13 cellular contexts compared by ENCODE assay signal in the genomic region with DNA sequence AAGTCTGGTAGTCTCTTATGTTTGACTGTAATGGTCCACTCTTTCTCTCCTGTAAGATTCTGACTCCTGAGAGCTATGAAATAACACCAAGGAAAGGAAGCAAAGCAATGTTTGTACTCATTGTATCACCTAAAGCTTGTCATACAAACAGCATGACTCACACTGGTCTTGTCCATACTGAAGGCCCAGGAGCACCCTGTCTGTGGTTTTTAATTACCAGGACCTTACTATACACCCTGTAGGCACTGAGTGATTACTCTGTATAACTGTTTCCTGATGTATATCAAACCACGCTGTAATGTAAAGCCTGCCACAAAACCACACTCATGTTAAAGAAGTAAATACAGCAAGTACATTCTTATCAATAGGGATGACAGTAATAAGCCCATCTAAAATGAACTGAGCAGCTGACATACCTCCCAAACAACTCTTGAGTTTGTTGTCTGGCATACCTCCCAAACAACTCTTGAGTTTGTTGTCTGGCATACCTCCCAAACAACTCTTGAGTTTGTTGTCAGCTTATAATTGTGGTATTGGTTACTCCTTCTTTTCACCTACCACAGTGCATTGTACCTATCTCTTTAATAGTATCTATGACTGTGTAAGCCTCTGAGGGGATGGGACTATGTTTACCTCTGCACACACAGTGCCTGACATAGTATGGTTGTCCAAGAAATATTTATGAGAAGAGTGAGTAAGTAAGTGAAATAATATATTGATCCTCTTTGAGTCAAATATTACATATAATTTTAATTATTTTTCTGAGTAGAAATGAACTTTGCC. TPM values are rescaled to one million over a fixed set of nuclear protein-coding genes. Genes with fewer than 3 reads are reported as not detected.
DNase-seq lines count a peak whose midpoint lies in the region; ATAC-seq and TF ChIP-seq lines count a peak whose summit lies in the region.
"Had no signal": no experiment of that assay in that cellular context is flagged by ENCODE, and none has a peak within 500 bp of the region (broad histone marks: within the 10 kb centered on the region; RNA-seq: fewer than 3 reads in every experiment).

No MANE protein-coding gene starts in this region.

- H3K4me3 ChIP-seq in SJCRH30 (no peak overlapping the region), fibroblast of mammary gland (ENCODE audit: control insufficient read depth, low read depth, low read length) (no peak overlapping the region), upper lobe of right lung (no peak overlapping the region)
- H3K4me3 ChIP-seq: neural progenitor cell had no signal

- H3K36me3 Mint-ChIP-seq in activated naive CD8-positive, alpha-beta T cell treated with anti-CD3 and anti-CD28 coated beads, Interleukin-2, amount 10 ng/mL, durations not matched to agents 7 days and 5 days: no peaks in the 10 kb centered on the region
- H3K36me3 Mint-ChIP-seq in activated naive CD8-positive, alpha-beta T cell treated with anti-CD3 and anti-CD28 coated beads, Interleukin-2, amount 50 U/mL, for 24 hours (ENCODE audit: low read depth): no peaks in the 10 kb centered on the region
- H3K36me3 Mint-ChIP-seq: neural progenitor cell had no signal

- no peaks in the 10 kb centered on the region for H3K27me3 ChIP-seq in SJCRH30
- H3K27me3 ChIP-seq in upper lobe of right lung: no peaks in the 10 kb centered on the region
- H3K27me3 ChIP-seq: neural progenitor cell had no signal

- peaks cover 9% of the 10 kb centered on the region for H3K4me1 Mint-ChIP-seq in activated naive CD8-positive, alpha-beta T cell treated with anti-CD3 and anti-CD28 coated beads, Interleukin-2, amount 10 ng/mL, durations not matched to agents 7 days and 5 days
- H3K4me1 Mint-ChIP-seq in activated naive CD8-positive, alpha-beta T cell treated with anti-CD3 and anti-CD28 coated beads, Interleukin-2, amount 50 U/mL, for 24 hours: no peaks in the 10 kb centered on the region
- H3K4me1 Mint-ChIP-seq: neural progenitor cell had no signal

- TF ChIP-seq CTCF in fibroblast of mammary gland (conservative IDR thresholded peaks at IDR 0.05; ENCODE audit: control insufficient read depth, insufficient read depth, low read depth, low read length) (no peak), upper lobe of right lung (IDR thresholded peaks at IDR 0.05) (no peak)

- H3K4me3 Mint-ChIP-seq in activated naive CD8-positive, alpha-beta T cell treated with anti-CD3 and anti-CD28 coated beads, Interleukin-2, amount 10 ng/mL, durations not matched to agents 7 days and 5 days: no peak overlapping the region
- no peak overlapping the region for H3K4me3 Mint-ChIP-seq in activated naive CD8-positive, alpha-beta T cell treated with anti-CD3 and anti-CD28 coated beads, Interleukin-2, amount 50 U/mL, for 24 hours
- H3K4me3 Mint-ChIP-seq: neural progenitor cell had no signal

- peak; percentile 61 for ATAC-seq in activated naive CD8-positive, alpha-beta T cell treated with anti-CD3 and anti-CD28 coated beads, Interleukin-2, amount 10 ng/mL, durations not matched to agents 7 days and 5 days (ENCODE audit: low read depth)
- ATAC-seq in activated naive CD8-positive, alpha-beta T cell treated with anti-CD3 and anti-CD28 coated beads, Interleukin-2, amount 50 U/mL, for 24 hours: no peak
- ATAC-seq in upper lobe of right lung (peak; percentile 49), left lobe of liver (no peak), HG03045 (IDR thresholded peaks at IDR 0.05; ENCODE audit: unreplicated experiment) (no peak)

- POLR2A ChIA-PET in activated naive CD8-positive, alpha-beta T cell treated with anti-CD3 and anti-CD28 coated beads, Interleukin-2, amount 10 ng/mL, durations not matched to agents 7 days and 5 days (lab: Charles Lee): interaction anchor here (1.2 kb wide), 1 partner anchor 17 kb away, joined by 3 read pairs; no protein-coding TSS in a partner anchor
- POLR2A ChIA-PET in HEK293T (lab: Yijun Ruan, JAX): no interaction called here

- peaks cover 4% of the 10 kb centered on the region for H3K27me3 Mint-ChIP-seq in activated naive CD8-positive, alpha-beta T cell treated with anti-CD3 and anti-CD28 coated beads, Interleukin-2, amount 10 ng/mL, durations not matched to agents 7 days and 5 days
- no peaks in the 10 kb centered on the region for H3K27me3 Mint-ChIP-seq in activated naive CD8-positive, alpha-beta T cell treated with anti-CD3 and anti-CD28 coated beads, Interleukin-2, amount 50 U/mL, for 24 hours

- H3K4me1 ChIP-seq in SJCRH30 (peaks cover 12% of the 10 kb centered on the region), upper lobe of right lung (peaks cover 8% of the 10 kb centered on the region)
- H3K4me1 ChIP-seq: neural progenitor cell had no signal

- H3K27ac Mint-ChIP-seq in activated naive CD8-positive, alpha-beta T cell treated with anti-CD3 and anti-CD28 coated beads, Interleukin-2, amount 10 ng/mL, durations not matched to agents 7 days and 5 days: no peak overlapping the region
- H3K27ac Mint-ChIP-seq in activated naive CD8-positive, alpha-beta T cell treated with anti-CD3 and anti-CD28 coated beads, Interleukin-2, amount 50 U/mL, for 24 hours: no peak overlapping the region
- H3K27ac Mint-ChIP-seq: neural progenitor cell had no signal

- peak overlapping the region; percentile 8; the same call in 1 of the 2 replicates for H3K27ac ChIP-seq in SJCRH30
- no peak overlapping the region for H3K27ac ChIP-seq in upper lobe of right lung
- H3K27ac ChIP-seq: neural progenitor cell had no signal

- no peaks in the 10 kb centered on the region for H3K9me3 ChIP-seq in SJCRH30 (replicated peaks)
- H3K9me3 ChIP-seq in upper lobe of right lung: no peaks in the 10 kb centered on the region

- CTCF ChIA-PET in HEK293T (lab: Yijun Ruan, JAX): interaction anchor here (0.7 kb wide), 1 partner anchor 318 kb away, joined by 3 read pairs; no protein-coding TSS in a partner anchor

- intact Hi-C loops in upper lobe of right lung (cut with DNase I): no loop called here

- H3K9me3 Mint-ChIP-seq in activated naive CD8-positive, alpha-beta T cell treated with anti-CD3 and anti-CD28 coated beads, Interleukin-2, amount 10 ng/mL, durations not matched to agents 7 days and 5 days: peaks cover 1% of the 10 kb centered on the region
- H3K9me3 Mint-ChIP-seq in activated naive CD8-positive, alpha-beta T cell treated with anti-CD3 and anti-CD28 coated beads, Interleukin-2, amount 50 U/mL, for 24 hours: no peaks in the 10 kb centered on the region
- H3K9me3 Mint-ChIP-seq: neural progenitor cell had no signal

- DNase-seq in activated naive CD8-positive, alpha-beta T cell treated with anti-CD3 and anti-CD28 coated beads, Interleukin-2, amount 10 ng/mL, durations not matched to agents 7 days and 5 days: no peak
- DNase-seq in activated naive CD8-positive, alpha-beta T cell treated with anti-CD3 and anti-CD28 coated beads, Interleukin-2, amount 50 U/mL, for 24 hours: no peak
- DNase-seq in SJCRH30: peak; percentile 55 to 68
- peak; percentile 77 for DNase-seq in fibroblast of mammary gland (ENCODE audit: low read depth)
- DNase-seq in upper lobe of right lung: no peak
- no peak for DNase-seq in left lobe of liver (ENCODE audit: low spot score)
- no peak for DNase-seq in HEK293T (ENCODE audit: extremely low spot score)
- DNase-seq: activated CD8-positive, alpha-beta memory T cell treated with anti-CD3 and anti-CD28 coated beads, Interleukin-2, amount 50 U/mL, for 4 hours; NCI-H446 treated with DMSO at 0.1 percent for 48 hours; stimulated activated CD4-positive, alpha-beta T cell treated with anti-CD3 and anti-CD28 coated beads, Interleukin-2, amount 100 ng/mL, for 24 hours had no signal

- H3K36me3 ChIP-seq in SJCRH30 (no peaks in the 10 kb centered on the region), upper lobe of right lung (no peaks in the 10 kb centered on the region)
- H3K36me3 ChIP-seq: neural progenitor cell had no signal

TF ChIP-seq in HEK293T, 16 proteins besides CTCF, POLR2A, EP300 and RAD21:
- TF ChIP-seq BHLHE40 (IDR thresholded peaks at IDR 0.05; ENCODE audit: borderline replicate concordance) (no peak), SUZ12 (IDR thresholded peaks at IDR 0.05) (no peak), ARNT (IDR thresholded peaks at IDR 0.05) (no peak), HDGF (IDR thresholded peaks at IDR 0.05; ENCODE audit: borderline replicate concordance) (no peak), TARDBP (IDR thresholded peaks at IDR 0.05) (no peak), CTBP1 (IDR thresholded peaks at IDR 0.05; ENCODE audit: borderline replicate concordance) (no peak), FOXA1 (IDR thresholded peaks at IDR 0.05) (no peak), ELF4 (IDR thresholded peaks at IDR 0.05) (no peak), NFRKB (IDR thresholded peaks at IDR 0.05) (no peak), FOXM1 (IDR thresholded peaks at IDR 0.05; ENCODE audit: borderline replicate concordance) (no peak), FOXK2 (IDR thresholded peaks at IDR 0.05) (no peak), L3MBTL2 (conservative IDR thresholded peaks at IDR 0.05) (no peak), ZNF384 (IDR thresholded peaks at IDR 0.05) (no peak), SP1 (IDR thresholded peaks at IDR 0.05) (no peak), LEF1 (IDR thresholded peaks at IDR 0.05; ENCODE audit: borderline replicate concordance) (no peak)
- TF ChIP-seq, protein P1, sequence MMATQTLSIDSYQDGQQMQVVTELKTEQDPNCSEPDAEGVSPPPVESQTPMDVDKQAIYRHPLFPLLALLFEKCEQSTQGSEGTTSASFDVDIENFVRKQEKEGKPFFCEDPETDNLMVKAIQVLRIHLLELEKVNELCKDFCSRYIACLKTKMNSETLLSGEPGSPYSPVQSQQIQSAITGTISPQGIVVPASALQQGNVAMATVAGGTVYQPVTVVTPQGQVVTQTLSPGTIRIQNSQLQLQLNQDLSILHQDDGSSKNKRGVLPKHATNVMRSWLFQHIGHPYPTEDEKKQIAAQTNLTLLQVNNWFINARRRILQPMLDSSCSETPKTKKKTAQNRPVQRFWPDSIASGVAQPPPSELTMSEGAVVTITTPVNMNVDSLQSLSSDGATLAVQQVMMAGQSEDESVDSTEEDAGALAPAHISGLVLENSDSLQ (IDR thresholded peaks at IDR 0.05): no peak
TF ChIP-seq in HEK293T: peak in this region for 0.

RNA-seq across cellular contexts. Expression of a gene that starts 11.6 kb away (rescaled TPM):
- not detected for total RNA-seq in activated naive CD8-positive, alpha-beta T cell treated with anti-CD3 and anti-CD28 coated beads, Interleukin-2, amount 10 ng/mL, durations not matched to agents 7 days and 5 days
- not detected in 2 replicates for total RNA-seq in SJCRH30 (2014; rRNA removed; shearing (Covaris generic))
- total RNA-seq in upper lobe of right lung: not detected
- 0.08 TPM for total RNA-seq in left lobe of liver
- total RNA-seq: T-helper 1 cell treated with Interleukin-12 subunit alpha and Interleukin-12 subunit beta and Interleukin-4 antibody, amounts not matched to agents 30 ng/mL and 1 ng/mL, for 36 hours had no signal

Comparison
In these comparisons a context has a peak if more than half of its experiments do, and no peak if none do; other contexts are left out.
1. ATAC-seq: peak in activated naive CD8-positive, alpha-beta T cell treated with anti-CD3 and anti-CD28 coated beads, Interleukin-2, amount 10 ng/mL, durations not matched to agents 7 days and 5 days (single experiment) and upper lobe of right lung (single experiment); none in activated naive CD8-positive, alpha-beta T cell treated with anti-CD3 and anti-CD28 coated beads, Interleukin-2, amount 50 U/mL, for 24 hours (single experiment), left lobe of liver (single experiment) and HG03045 (single experiment).
2. DNase-seq: peak in SJCRH30 (2 of 2) and fibroblast of mammary gland (single experiment); none in activated naive CD8-positive, alpha-beta T cell treated with anti-CD3 and anti-CD28 coated beads, Interleukin-2, amount 10 ng/mL, durations not matched to agents 7 days and 5 days (single experiment), activated naive CD8-positive, alpha-beta T cell treated with anti-CD3 and anti-CD28 coated beads, Interleukin-2, amount 50 U/mL, for 24 hours (single experiment), upper lobe of right lung (single experiment), left lobe of liver (single experiment) and HEK293T (single experiment).